In the genomic region with DNA sequence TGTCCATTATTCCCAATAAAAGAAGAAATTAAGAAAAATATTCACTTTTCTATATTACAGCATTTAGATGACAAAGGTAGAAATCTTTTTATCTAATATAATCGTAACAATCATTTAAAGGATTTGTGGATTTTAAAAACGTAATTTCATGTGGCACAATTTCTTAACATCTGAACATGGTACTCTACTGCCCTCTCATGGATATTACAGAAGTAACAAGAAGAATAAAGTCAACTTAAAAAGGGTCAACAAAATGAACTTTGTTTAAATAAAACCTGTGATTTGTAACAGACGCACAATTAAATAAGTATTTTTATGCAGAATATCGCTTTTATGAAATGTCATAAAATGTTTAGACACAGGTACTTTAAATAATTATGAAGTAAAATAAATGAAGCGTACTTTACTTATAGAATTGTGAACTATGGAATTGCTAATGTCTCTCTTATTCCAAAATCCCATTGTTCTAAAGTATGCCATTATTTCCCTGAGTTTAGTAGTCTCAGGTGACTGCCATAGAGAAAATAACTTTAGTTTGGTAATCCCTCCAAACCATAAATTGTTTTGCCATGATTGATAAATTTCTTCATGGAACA, we compare ENCODE assay signal across 8 cellular contexts.
DNase-seq lines count a peak whose midpoint lies in the region; TF ChIP-seq lines count a peak whose summit lies in the region.

No MANE protein-coding gene starts in this region.

- H3K4me2 ChIP-seq in parathyroid adenoma (ENCODE audit: low read length) = no peak overlapping the region

- peak; percentile 84 for TF ChIP-seq CTCF in endodermal cell (conservative IDR thresholded peaks at IDR 0.05)
- TF ChIP-seq CTCF in parathyroid adenoma (IDR thresholded peaks at IDR 0.05) = peak; percentile 31

- DNase-seq in NOMO-1 treated with DMSO at 0.1 percent for 48 hours (lab: John Stamatoyannopoulos, UW; ENCODE audit: unreplicated experiment) (peak; percentile 27), NOMO-1 treated with dmso at 0.1 percent for 144 hours (lab: John Stamatoyannopoulos, UW; ENCODE audit: unreplicated experiment) (no peak), NCI-H82 (lab: John Stamatoyannopoulos, UW) (peak; percentile 48), endodermal cell (no peak), substantia nigra (lab: John Stamatoyannopoulos, UW) (no peak), islet precursor cell (no peak)
- no peak for DNase-seq in activated CD4-positive, alpha-beta T cell treated with anti-CD3 and anti-CD28 coated beads, Interleukin-2, amount 10 ng/mL, durations not matched to agents 24 days and 14 days

- no peaks in the 10 kb centered on the region for H3K36me3 ChIP-seq in endodermal cell (ENCODE audit: control insufficient read depth, insufficient read depth, low read length)
- H3K36me3 ChIP-seq in parathyroid adenoma (ENCODE audit: control insufficient read depth, insufficient read depth, low read length) = no peaks in the 10 kb centered on the region

- H3K9me3 ChIP-seq in endodermal cell (ENCODE audit: control insufficient read depth, low read length) = peaks cover 12% of the 10 kb centered on the region
- no peaks in the 10 kb centered on the region for H3K9me3 ChIP-seq in parathyroid adenoma (ENCODE audit: control insufficient read depth, low read length)

- no peaks in the 10 kb centered on the region for H3K4me1 ChIP-seq in endodermal cell (ENCODE audit: control insufficient read depth, insufficient read depth, low read length)
- no peaks in the 10 kb centered on the region for H3K4me1 ChIP-seq in parathyroid adenoma

- H3K4me3 ChIP-seq in endodermal cell (ENCODE audit: low read length) (no peak overlapping the region), parathyroid adenoma (ENCODE audit: low read depth, low read length) (no peak overlapping the region)

- WGBS in endodermal cell (ENCODE audit: insufficient coverage in 1 of 2, insufficient read length in 1 of 2), 2 experiments = 60% methylated on average over 5 of the region's 5 CpGs; no CpG with 5 or more reads in 1 of the 2 experiments

- peaks cover 22% of the 10 kb centered on the region for H3K4me1 Mint-ChIP-seq in endodermal cell
- no peaks in the 10 kb centered on the region for H3K4me1 Mint-ChIP-seq in activated CD4-positive, alpha-beta T cell treated with anti-CD3 and anti-CD28 coated beads, Interleukin-2, amount 10 ng/mL, durations not matched to agents 24 days and 14 days

- H3K27ac ChIP-seq in endodermal cell (ENCODE audit: low read depth, low read length) = no peak overlapping the region
- no peak overlapping the region for H3K27ac ChIP-seq in parathyroid adenoma
- no peak overlapping the region for H3K27ac ChIP-seq in substantia nigra (ENCODE audit: low read depth, low read length, poor library complexity, severe bottlenecking)

- no peaks in the 10 kb centered on the region for H3K9me3 Mint-ChIP-seq in endodermal cell
- H3K9me3 Mint-ChIP-seq in activated CD4-positive, alpha-beta T cell treated with anti-CD3 and anti-CD28 coated beads, Interleukin-2, amount 10 ng/mL, durations not matched to agents 24 days and 14 days = no peaks in the 10 kb centered on the region

- no peaks in the 10 kb centered on the region for H3K27me3 Mint-ChIP-seq in endodermal cell (ENCODE audit: insufficient read depth)
- H3K27me3 Mint-ChIP-seq in activated CD4-positive, alpha-beta T cell treated with anti-CD3 and anti-CD28 coated beads, Interleukin-2, amount 10 ng/mL, durations not matched to agents 24 days and 14 days = no peaks in the 10 kb centered on the region

- no peaks in the 10 kb centered on the region for H3K79me2 ChIP-seq in parathyroid adenoma

- H3K27me3 ChIP-seq in endodermal cell (ENCODE audit: control insufficient read depth, insufficient read depth, low read length, poor library complexity, severe bottlenecking) (no peaks in the 10 kb centered on the region), parathyroid adenoma (ENCODE audit: control insufficient read depth, insufficient read depth, low read length) (no peaks in the 10 kb centered on the region)

- no peak overlapping the region for H3K4me3 Mint-ChIP-seq in endodermal cell
- H3K4me3 Mint-ChIP-seq in activated CD4-positive, alpha-beta T cell treated with anti-CD3 and anti-CD28 coated beads, Interleukin-2, amount 10 ng/mL, durations not matched to agents 24 days and 14 days = no peak overlapping the region

- no peak overlapping the region for H3K27ac Mint-ChIP-seq in endodermal cell
- no peak overlapping the region for H3K27ac Mint-ChIP-seq in activated CD4-positive, alpha-beta T cell treated with anti-CD3 and anti-CD28 coated beads, Interleukin-2, amount 10 ng/mL, durations not matched to agents 24 days and 14 days

- H3K9ac ChIP-seq in endodermal cell (ENCODE audit: extremely low read depth, low read length, poor library complexity, severe bottlenecking) (no peak overlapping the region), parathyroid adenoma (no peak overlapping the region)

- intact Hi-C loops in activated CD4-positive, alpha-beta T cell treated with anti-CD3 and anti-CD28 coated beads, Interleukin-2, amount 10 ng/mL, durations not matched to agents 24 days and 14 days (cut with micrococcal nuclease) = loop anchor here (5.0 kb wide), 1 partner anchor 1776 kb away; no protein-coding TSS in a partner anchor

- H2AFZ ChIP-seq in parathyroid adenoma = no peak overlapping the region

- no peaks in the 10 kb centered on the region for H3K36me3 Mint-ChIP-seq in endodermal cell (ENCODE audit: low read depth)
- H3K36me3 Mint-ChIP-seq in activated CD4-positive, alpha-beta T cell treated with anti-CD3 and anti-CD28 coated beads, Interleukin-2, amount 10 ng/mL, durations not matched to agents 24 days and 14 days (ENCODE audit: low read depth) = no peaks in the 10 kb centered on the region

Comparison
In these comparisons a context has a peak if more than half of its experiments do, and no peak if none do; other contexts are left out.
1. DNase-seq: peak in NOMO-1 treated with DMSO at 0.1 percent for 48 hours (single experiment) and NCI-H82 (single experiment); none in NOMO-1 treated with dmso at 0.1 percent for 144 hours (single experiment), endodermal cell (single experiment), substantia nigra (0 of 49), islet precursor cell (single experiment) and activated CD4-positive, alpha-beta T cell treated with anti-CD3 and anti-CD28 coated beads, Interleukin-2, amount 10 ng/mL, durations not matched to agents 24 days and 14 days (single experiment).